In genomic region chr10:17980796-17981195, GRCh38 we compare ENCODE assay signal across 23 cellular contexts. TPM values are rescaled to one million over a fixed set of nuclear protein-coding genes. Genes with fewer than 3 reads are reported as not detected.
"Had no signal": no experiment of that assay in that cellular context is flagged by ENCODE, and none has a peak within 500 bp of the region (broad histone marks: within the 10 kb centered on the region; RNA-seq: fewer than 3 reads in every experiment).

No MANE protein-coding gene starts in this region.

- H3K4me3 ChIP-seq: esophagus muscularis mucosa, lung, prostate gland, right atrium auricular region, skin epidermis, suprapubic skin, transverse colon, vagina had no signal

- H3K36me3 ChIP-seq: brain microvascular endothelial cell, esophagus muscularis mucosa, prostate gland, right atrium auricular region, suprapubic skin, transverse colon, vagina had no signal

- DNase-seq: activated CD4-positive, alpha-beta T cell treated with anti-CD3 and anti-CD28 coated beads, Interleukin-2, amount 50 U/mL, for 48 hours; activated gamma-delta T cell treated with Interleukin-2 at 50 U/mL for 16 hours; activated T-cell treated with anti-CD3 and anti-CD28 coated beads for 4 hours; brain microvascular endothelial cell; effector CD4-positive, alpha-beta T cell; foreskin melanocyte; hypothalamus; occipital lobe; stimulated activated CD4-positive, alpha-beta T cell treated with anti-CD3 and anti-CD28 coated beads, Interleukin-15, amount 100 ng/mL, for 24 hours; stimulated activated CD4-positive, alpha-beta T cell treated with anti-CD3 and anti-CD28 coated beads, Interleukin-2, amount 100 ng/mL, for 48 hours; stimulated activated naive CD8-positive, alpha-beta T cell treated with anti-CD3 and anti-CD28 coated beads, Interleukin-15, amount 100 ng/mL, for 72 hours; T-helper 17 cell; transverse colon had no signal

- H3K27ac ChIP-seq: esophagus muscularis mucosa, prostate gland, right atrium auricular region, skin epidermis, suprapubic skin, transverse colon, vagina had no signal

- H3K27me3 ChIP-seq: brain microvascular endothelial cell, esophagus muscularis mucosa, right atrium auricular region, suprapubic skin, transverse colon, vagina had no signal

- H3K4me1 ChIP-seq: prostate gland, right atrium auricular region, suprapubic skin, transverse colon, vagina had no signal

- H3K9me3 ChIP-seq: esophagus muscularis mucosa, prostate gland, right atrium auricular region, suprapubic skin, transverse colon, vagina had no signal

RNA-seq across cellular contexts. Expression of gene SLC39A12, which starts 29.1 kb away (rescaled TPM):
- total RNA-seq: activated T-helper 1 cell treated with anti-CD3 and anti-CD28 coated beads, Interleukin-12 subunit alpha, Interleukin-12 subunit beta, Interleukin-2, Interleukin-4 antibody, amounts not matched to agents 30 ng/mL and 10 ng/mL and 1 ng/mL, durations not matched to agents 14 hours and 24 hours and 36 hours; esophagus muscularis mucosa; lung; mesothelial cell of epicardium; natural killer cell treated with Interleukin-12 subunit alpha and Interleukin-12 subunit beta and Interleukin-15 and Interleukin-18, amount 100 ng/mL, for 72 hours; prostate gland; right atrium auricular region; suprapubic skin; T-helper 17 cell; vagina had no signal
